ENCODE assay signal across 8 cellular contexts in genomic region chr12:106301611-106302321, GRCh38. TPM values are rescaled to one million over a fixed set of nuclear protein-coding genes. Genes with fewer than 3 reads are reported as not detected.
A peak's percentile ranks its signal among the peaks of the same experiment; 100 is the strongest.
DNase-seq lines count a peak whose midpoint lies in the region; ATAC-seq and TF ChIP-seq lines count a peak whose summit lies in the region.

No MANE protein-coding gene starts in this region.

- no peak for TF ChIP-seq CTCF in fibroblast of pulmonary artery (IDR thresholded peaks at IDR 0.05; ENCODE audit: low read length, missing control alignments)
- TF ChIP-seq CTCF in neural crest cell (conservative IDR thresholded peaks at IDR 0.05), result no peak

- no peaks in the 10 kb centered on the region for H3K27me3 Mint-ChIP-seq in activated T-helper 1 cell treated with anti-CD3 and anti-CD28 coated beads, Interleukin-12 subunit alpha, Interleukin-12 subunit beta, Interleukin-2, Interleukin-4 antibody, amounts not matched to agents 30 ng/mL and 10 ng/mL and 1 ng/mL, durations not matched to agents 14 hours and 24 hours and 36 hours (ENCODE audit: insufficient read depth)
- H3K27me3 Mint-ChIP-seq in neural crest cell (ENCODE audit: low read depth), result peaks cover 32% of the 10 kb centered on the region

- H3K36me3 Mint-ChIP-seq in activated T-helper 1 cell treated with anti-CD3 and anti-CD28 coated beads, Interleukin-12 subunit alpha, Interleukin-12 subunit beta, Interleukin-2, Interleukin-4 antibody, amounts not matched to agents 30 ng/mL and 10 ng/mL and 1 ng/mL, durations not matched to agents 14 hours and 24 hours and 36 hours (ENCODE audit: low read depth), result peaks cover 2% of the 10 kb centered on the region
- H3K36me3 Mint-ChIP-seq in neural crest cell (ENCODE audit: low read depth), result no peaks in the 10 kb centered on the region

- peaks cover 52% of the 10 kb centered on the region for H3K4me1 Mint-ChIP-seq in activated T-helper 1 cell treated with anti-CD3 and anti-CD28 coated beads, Interleukin-12 subunit alpha, Interleukin-12 subunit beta, Interleukin-2, Interleukin-4 antibody, amounts not matched to agents 30 ng/mL and 10 ng/mL and 1 ng/mL, durations not matched to agents 14 hours and 24 hours and 36 hours (ENCODE audit: low read depth)
- H3K4me1 Mint-ChIP-seq in neural crest cell, result peaks cover 10% of the 10 kb centered on the region

- peak overlapping the region; percentile 84 for H3K4me3 Mint-ChIP-seq in activated T-helper 1 cell treated with anti-CD3 and anti-CD28 coated beads, Interleukin-12 subunit alpha, Interleukin-12 subunit beta, Interleukin-2, Interleukin-4 antibody, amounts not matched to agents 30 ng/mL and 10 ng/mL and 1 ng/mL, durations not matched to agents 14 hours and 24 hours and 36 hours
- H3K4me3 Mint-ChIP-seq in neural crest cell, result peak overlapping the region; percentile 88

- peak; percentile 52 for ATAC-seq in GM19452 (IDR thresholded peaks at IDR 0.05; ENCODE audit: unreplicated experiment)
- peak; percentile 40 for ATAC-seq in HG03521 (IDR thresholded peaks at IDR 0.05; ENCODE audit: unreplicated experiment)

- DNase-seq in CD1c-positive myeloid dendritic cell (ENCODE audit: extremely low spot score), result peak; percentile 65
- peak; percentile 91 for DNase-seq in OCI-M1 (lab: John Stamatoyannopoulos, UW)
- DNase-seq in activated T-helper 1 cell treated with anti-CD3 and anti-CD28 coated beads, Interleukin-12 subunit alpha, Interleukin-12 subunit beta, Interleukin-2, Interleukin-4 antibody, amounts not matched to agents 30 ng/mL and 10 ng/mL and 1 ng/mL, durations not matched to agents 14 hours and 24 hours and 36 hours (ENCODE audit: low spot score), result peak; percentile 34
- peak; percentile 52 for DNase-seq in fibroblast of pulmonary artery (ENCODE audit: low read depth)
- DNase-seq in neural crest cell (ENCODE audit: low read depth, low spot score), result no peak

- peak overlapping the region; percentile 90 for H3K27ac Mint-ChIP-seq in activated T-helper 1 cell treated with anti-CD3 and anti-CD28 coated beads, Interleukin-12 subunit alpha, Interleukin-12 subunit beta, Interleukin-2, Interleukin-4 antibody, amounts not matched to agents 30 ng/mL and 10 ng/mL and 1 ng/mL, durations not matched to agents 14 hours and 24 hours and 36 hours
- H3K27ac Mint-ChIP-seq in neural crest cell (ENCODE audit: unreplicated experiment), result no peak overlapping the region

- no peaks in the 10 kb centered on the region for H3K9me3 Mint-ChIP-seq in activated T-helper 1 cell treated with anti-CD3 and anti-CD28 coated beads, Interleukin-12 subunit alpha, Interleukin-12 subunit beta, Interleukin-2, Interleukin-4 antibody, amounts not matched to agents 30 ng/mL and 10 ng/mL and 1 ng/mL, durations not matched to agents 14 hours and 24 hours and 36 hours
- H3K9me3 Mint-ChIP-seq in neural crest cell, result no peaks in the 10 kb centered on the region

- peak overlapping the region; percentile 90 for H3K27ac ChIP-seq in temporal lobe (ENCODE audit: low read depth, low read length)

- intact Hi-C loops in activated T-helper 1 cell treated with anti-CD3 and anti-CD28 coated beads, Interleukin-12 subunit alpha, Interleukin-12 subunit beta, Interleukin-2, Interleukin-4 antibody, amounts not matched to agents 30 ng/mL and 10 ng/mL and 1 ng/mL, durations not matched to agents 14 hours and 24 hours and 36 hours (cut with micrococcal nuclease), result loop anchor here (1.0 to 5.0 kb wide), 12 partner anchors 54 to 1461 kb away; partner anchors contain the start of genes C12orf75, CRY1, MTERF2 and PRDM4

- H3K4me3 ChIP-seq in fibroblast of pulmonary artery (replicated peaks; ENCODE audit: low read depth, low read length), result peak overlapping the region; percentile 59

RNA-seq across cellular contexts. Expression of gene TCP11L2, which starts 0.8 kb away (rescaled TPM):
- 4.0 and 4.3 TPM in 2 replicates for total RNA-seq in activated T-helper 1 cell treated with anti-CD3 and anti-CD28 coated beads, Interleukin-12 subunit alpha, Interleukin-12 subunit beta, Interleukin-2, Interleukin-4 antibody, amounts not matched to agents 30 ng/mL and 10 ng/mL and 1 ng/mL, durations not matched to agents 14 hours and 24 hours and 36 hours
- 1.4 and 1.8 TPM in 2 replicates for total RNA-seq in neural crest cell
- total RNA-seq in temporal lobe, result 32.0 TPM

RNA-seq across cellular contexts. Expression of gene CKAP4, which starts 53.9 kb away (rescaled TPM):
- total RNA-seq in activated T-helper 1 cell treated with anti-CD3 and anti-CD28 coated beads, Interleukin-12 subunit alpha, Interleukin-12 subunit beta, Interleukin-2, Interleukin-4 antibody, amounts not matched to agents 30 ng/mL and 10 ng/mL and 1 ng/mL, durations not matched to agents 14 hours and 24 hours and 36 hours, result 4.8 and 5.1 TPM in 2 replicates
- total RNA-seq in neural crest cell (99.4 and 102 TPM in 2 replicates), temporal lobe (21.6 TPM)

RNA-seq across cellular contexts. Expression of gene POLR3B, which starts 55.8 kb away (rescaled TPM):
- total RNA-seq in activated T-helper 1 cell treated with anti-CD3 and anti-CD28 coated beads, Interleukin-12 subunit alpha, Interleukin-12 subunit beta, Interleukin-2, Interleukin-4 antibody, amounts not matched to agents 30 ng/mL and 10 ng/mL and 1 ng/mL, durations not matched to agents 14 hours and 24 hours and 36 hours, result 11.5 and 14.3 TPM in 2 replicates
- total RNA-seq in neural crest cell (14.6 and 15.2 TPM in 2 replicates), temporal lobe (17.2 TPM)
